In the genomic region with DNA sequence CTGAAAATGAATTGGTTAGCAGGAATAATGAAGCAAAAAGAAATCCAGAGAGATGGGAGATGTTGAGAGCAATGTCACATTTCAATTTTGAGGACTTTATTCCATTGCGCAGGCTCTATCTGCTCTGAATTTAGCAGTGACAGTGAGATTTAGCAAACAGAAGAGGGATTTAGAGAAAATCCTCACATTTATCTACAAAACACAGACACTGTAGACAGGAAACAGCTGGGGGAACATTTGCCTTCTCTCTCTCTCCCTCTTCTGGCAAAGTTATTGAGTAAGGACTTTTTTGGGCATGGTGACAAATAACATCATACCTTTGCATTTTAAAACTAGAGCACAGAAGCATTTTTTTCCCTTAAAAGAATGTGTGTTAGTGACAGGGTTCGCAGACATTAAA, we compare ENCODE assay signal across 8 cellular contexts. TPM values are rescaled to one million over a fixed set of nuclear protein-coding genes. Genes with fewer than 3 reads are reported as not detected.
A peak's percentile ranks its signal among the peaks of the same experiment; 100 is the strongest.
DNase-seq lines count a peak whose midpoint lies in the region; ATAC-seq and TF ChIP-seq lines count a peak whose summit lies in the region.

A gene (minus strand): TSS at position 163 of the 400 bp plus-strand sequence. CDS start 182 bp downstream, outside the sequence.

- peak within 1 kb of the TSS in 4 of 5 donors; percentile 2 to 47 (median 22) for H3K27ac ChIP-seq in adrenal gland

- DNase-seq in KBM-7 (peak; percentile 58), adrenal gland (no peak), iris pigment epithelial cell (ENCODE audit: low read depth) (peak; percentile 24), superior temporal gyrus (ENCODE audit: extremely low spot score) (peak; percentile 73), cerebellum (ENCODE audit: low spot score) (no peak), T-helper 17 cell (no peak)
- DNase-seq in activated naive CD4-positive, alpha-beta T cell (lab: John Stamatoyannopoulos, UW), result no peak
- no peak for DNase-seq in stimulated activated CD8-positive, alpha-beta memory T cell treated with anti-CD3 and anti-CD28 coated beads, Interleukin-4, amount 100 ng/mL, for 48 hours

- no peak for TF ChIP-seq POLR2A in adrenal gland (IDR thresholded peaks at IDR 0.05)

- H3K27me3 Mint-ChIP-seq in T-helper 17 cell, result peaks cover 37% of the 10 kb centered on the region

- intact Hi-C loops in adrenal gland (cut with DNase I), result no loop called here

- TF ChIP-seq CTCF in adrenal gland (IDR thresholded peaks at IDR 0.05), result no peak

- H3K4me3 Mint-ChIP-seq in T-helper 17 cell, result no peak within 1 kb of the TSS

- in situ Hi-C loops in KBM-7 (cut with MboI; ENCODE audit: low pct_unique_long_range_greater_than_20kb, low sequenced_read_pairs), result loop anchor here (25.0 kb wide), 1 partner anchor 543 kb away; no protein-coding TSS in a partner anchor

- H3K27me3 ChIP-seq in adrenal gland, result no peaks in the 10 kb centered on the region

- peaks cover 3% of the 10 kb centered on the region for H3K4me1 Mint-ChIP-seq in T-helper 17 cell

- peak within 1 kb of the TSS in 1 of 4 donors; percentile 47 for H3K4me3 ChIP-seq in adrenal gland

- peaks cover 0 to 15% of the 10 kb centered on the region in 2 donors for H3K4me1 ChIP-seq in adrenal gland (replicated peaks in 1 of 2)

- H3K9me3 ChIP-seq in adrenal gland (replicated peaks in 1 of 3), result no peaks in the 10 kb centered on the region
- H3K9me3 ChIP-seq in T-helper 17 cell (ENCODE audit: control insufficient read depth, low read length, poor library complexity, severe bottlenecking), result no peaks in the 10 kb centered on the region

- H3K36me3 ChIP-seq in adrenal gland (replicated peaks in 1 of 2), result no peaks in the 10 kb centered on the region

- H3K27ac Mint-ChIP-seq in T-helper 17 cell, result no peak within 1 kb of the TSS

- WGBS in adrenal gland, 4 donors, result 32 to 39% (median 36%) methylated on average over 2 of the region's 2 CpGs

- H3K36me3 Mint-ChIP-seq in T-helper 17 cell (ENCODE audit: low read depth), result no peaks in the 10 kb centered on the region

- no peak for ATAC-seq in T-helper 17 cell

RNA-seq across cellular contexts. Expression of the gene that starts here (rescaled TPM):
- total RNA-seq in adrenal gland (10 to 100 TPM in 7 of 8 donors, 1 to 10 TPM in 1; 7.1 to 28.4 (median 17.3) TPM), cerebellum (7.1 TPM), T-helper 17 cell (not detected)
- 10 to 100 TPM in 2 of 3 donors, 1 to 10 TPM in 1; 7.7 to 17.2 (median 14.3) TPM for polyA plus RNA-seq in adrenal gland

Comparison
In these comparisons a context has a peak if more than half of its experiments do, and no peak if none do; other contexts are left out.
1. DNase-seq: peak in KBM-7 (single experiment), iris pigment epithelial cell (single experiment) and superior temporal gyrus (single experiment); none in adrenal gland (0 of 7), cerebellum (single experiment), activated naive CD4-positive, alpha-beta T cell (0 of 4), stimulated activated CD8-positive, alpha-beta memory T cell treated with anti-CD3 and anti-CD28 coated beads, Interleukin-4, amount 100 ng/mL, for 48 hours (single experiment) and T-helper 17 cell (0 of 3).